Comparison of ENCODE assay signal across 27 cellular contexts in the genomic region with DNA sequence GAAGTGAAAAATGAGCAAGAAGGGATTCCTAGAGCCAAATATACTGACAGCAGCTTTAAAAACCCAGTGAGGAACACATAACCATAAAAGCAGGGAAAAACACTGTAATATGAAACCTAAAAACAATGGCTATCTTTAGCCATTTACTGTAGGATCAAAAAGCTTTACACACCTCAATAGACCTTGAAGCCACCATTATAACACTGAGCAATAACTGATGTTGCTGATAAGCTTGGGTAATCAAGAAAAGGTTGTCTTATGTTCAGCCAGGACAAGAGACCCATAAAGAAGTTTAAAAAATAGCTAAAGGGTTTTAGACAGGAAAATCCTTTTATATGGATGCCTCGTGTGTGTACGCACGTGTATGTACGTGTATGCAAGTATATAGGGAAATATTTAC. TPM values are rescaled to one million over a fixed set of nuclear protein-coding genes. Genes with fewer than 3 reads are reported as not detected.
DNase-seq lines count a peak whose midpoint lies in the region; ATAC-seq, FAIRE-seq and TF ChIP-seq lines count a peak whose summit lies in the region.
"Had no signal": no experiment of that assay in that cellular context is flagged by ENCODE, and none has a peak within 500 bp of the region (broad histone marks: within the 10 kb centered on the region; RNA-seq: fewer than 3 reads in every experiment).

No MANE protein-coding gene starts in this region.

- H3K4me2 ChIP-seq in PC-3 (ENCODE audit: low read length) (0 out of 2 replicates have a peak overlapping the region, but pooled peaks have one; percentile 23), H1 (ENCODE audit: insufficient read depth in 1 of 2, low read depth in 2 of 2, low read length in 2 of 2) (no peak overlapping the region)

- CTCF ChIA-PET in PC-3 (lab: Charles Lee): no interaction called here
- CTCF ChIA-PET in H1 (lab: Charles Lee; ENCODE audit: partially characterized antibody): interaction anchor here (0.6 to 0.8 kb wide), 3 partner anchors 14 to 58 kb away, joined by 3 read pairs; no protein-coding TSS in a partner anchor
- CTCF ChIA-PET in activated CD4-positive, alpha-beta T cell treated with anti-CD3 and anti-CD28 coated beads, Interleukin-2, amount 10 ng/mL, durations not matched to agents 7 days and 5 days (lab: Charles Lee): interaction anchor here (1.7 kb wide), 1 partner anchor 16 kb away, joined by 5 read pairs; no protein-coding TSS in a partner anchor

- peaks cover under 1% of the 10 kb centered on the region for H3K9me3 Mint-ChIP-seq in activated CD4-positive, alpha-beta T cell treated with anti-CD3 and anti-CD28 coated beads, Interleukin-2, amount 10 ng/mL, durations not matched to agents 7 days and 5 days
- H3K9me3 Mint-ChIP-seq in nephron progenitor cell: peaks cover 9% of the 10 kb centered on the region
- H3K9me3 Mint-ChIP-seq: activated naive CD4-positive, alpha-beta T cell treated with anti-CD3 and anti-CD28 coated beads for 36 hours; CD8-positive, alpha-beta T cell; memory B cell had no signal

- no peak overlapping the region for H4K5ac ChIP-seq in H1 (ENCODE audit: insufficient read length, low read depth, low read length)

- no peak overlapping the region for H2BK5ac ChIP-seq in H1 (ENCODE audit: low read depth, low read length)

- H3K79me1 ChIP-seq in H1 (ENCODE audit: low read depth, low read length): peaks cover 2% of the 10 kb centered on the region; the same call in 1 of the 2 replicates

- TF ChIP-seq CTCF in PC-3 (conservative IDR thresholded peaks at IDR 0.05; ENCODE audit: low read depth, low read length) (no peak), H1 (IDR thresholded peaks at IDR 0.05; ENCODE audit: control extremely low read depth in 1 of 3, insufficient read depth in 1 of 3, low read depth in 1 of 3, low read length in 3 of 3) (no peak), mucosa of descending colon (IDR thresholded peaks at IDR 0.05) (no peak), nephron progenitor cell (IDR thresholded peaks at IDR 0.05) (no peak), ascending aorta (IDR thresholded peaks at IDR 0.05) (no peak)

- H2BK20ac ChIP-seq in H1 (ENCODE audit: low read length): no peak overlapping the region

- H3K23me2 ChIP-seq in H1 (ENCODE audit: low read depth, low read length): no peaks in the 10 kb centered on the region

- TF ChIP-seq EP300 in H1 (IDR thresholded peaks at IDR 0.05; ENCODE audit: borderline replicate concordance in 1 of 2, low read depth in 2 of 2, low read length in 2 of 2): no peak

- H4K91ac ChIP-seq in H1 (replicated peaks; ENCODE audit: insufficient read length, low read length): no peak overlapping the region

- H3K4me3 ChIP-seq in PC-3 (ENCODE audit: low read length): no peak overlapping the region
- H3K4me3 ChIP-seq in H1 (ENCODE audit: extremely low read depth in 1 of 4, insufficient read depth in 2 of 4, low read depth in 3 of 4, low read length in 4 of 4): no peak overlapping the region
- H3K4me3 ChIP-seq in mucosa of descending colon: no peak overlapping the region
- H3K4me3 ChIP-seq in ascending aorta: no peak overlapping the region
- H3K4me3 ChIP-seq: A549, HAP-1, prostate gland, vagina had no signal

- no peak overlapping the region for H3K56ac ChIP-seq in H1 (replicated peaks; ENCODE audit: insufficient read length, low read depth, low read length)

- no peaks in the 10 kb centered on the region for H3K4me1 Mint-ChIP-seq in activated CD4-positive, alpha-beta T cell treated with anti-CD3 and anti-CD28 coated beads, Interleukin-2, amount 10 ng/mL, durations not matched to agents 7 days and 5 days
- H3K4me1 Mint-ChIP-seq in nephron progenitor cell: peaks cover 38% of the 10 kb centered on the region
- H3K4me1 Mint-ChIP-seq: B cell, T-cell had no signal

- no peaks in the 10 kb centered on the region for H3K27me3 Mint-ChIP-seq in activated CD4-positive, alpha-beta T cell treated with anti-CD3 and anti-CD28 coated beads, Interleukin-2, amount 10 ng/mL, durations not matched to agents 7 days and 5 days
- no peaks in the 10 kb centered on the region for H3K27me3 Mint-ChIP-seq in nephron progenitor cell (ENCODE audit: low read depth, poor library complexity)
- H3K27me3 Mint-ChIP-seq: activated CD4-positive, alpha-beta memory T cell treated with anti-CD3 and anti-CD28 coated beads for 36 hours; B cell; memory B cell; T-cell had no signal

- H3K23ac ChIP-seq in H1 (ENCODE audit: insufficient read length): no peak overlapping the region

- DNase-seq in GM19239 (ENCODE audit: insufficient read length, low spot score): no peak
- DNase-seq in PC-3: no peak
- DNase-seq in H1 (ENCODE audit: low read depth in 1 of 2, low spot score in 2 of 2): no peak
- DNase-seq in mucosa of descending colon: no peak
- DNase-seq in activated CD4-positive, alpha-beta T cell treated with anti-CD3 and anti-CD28 coated beads, Interleukin-2, amount 10 ng/mL, durations not matched to agents 7 days and 5 days: no peak
- DNase-seq in nephron progenitor cell: no peak
- no peak for DNase-seq in ascending aorta (ENCODE audit: low spot score in 2 of 2)
- DNase-seq in NCI-H2081 (lab: John Stamatoyannopoulos, UW): no peak
- DNase-seq: activated CD4-positive, alpha-beta memory T cell treated with anti-CD3 and anti-CD28 coated beads for 36 hours; activated CD8-positive, alpha-beta memory T cell treated with anti-CD3 and anti-CD28 coated beads, Interleukin-2, amount 50 U/mL, for 4 hours; activated naive CD4-positive, alpha-beta T cell treated with anti-CD3 and anti-CD28 coated beads for 36 hours; CD8-positive, alpha-beta T cell; effector CD4-positive, alpha-beta T cell; KG1; NCI-H1436; NCI-H446 treated with DMSO at 0.1 percent for 48 hours; SHP77 treated with DMSO at 0.1 percent for 48 hours; stimulated activated naive CD4-positive, alpha-beta T cell treated with Interleukin-2 at 50 U/mL for 16 hours; T-cell had no signal

- no peak for TF ChIP-seq RAD21 in H1 (IDR thresholded peaks at IDR 0.05 in 1 of 2, conservative IDR thresholded peaks at IDR 0.05 in 1 of 2; ENCODE audit: low read depth in 2 of 2, low read length in 2 of 2)

- WGBS in H1 (ENCODE audit: extremely low coverage in 1 of 2, insufficient coverage in 1 of 2, insufficient read length in 1 of 2, insufficient replicate concordance in 2 of 2, low coverage in 1 of 2, low lambda C conversion rate in 2 of 2, missing lambda C conversion rate in 1 of 2), 2 experiments: 96% methylated on average over 4 of the region's 4 CpGs; no CpG with 5 or more reads in 1 of the 2 experiments

- POLR2A ChIA-PET in PC-3 (lab: Charles Lee; ENCODE audit: unreplicated experiment) (no interaction called here), H1 (lab: Charles Lee; ENCODE audit: partially characterized antibody) (interaction anchor here (0.6 kb wide), 1 partner anchor 535 kb away, joined by 5 read pairs; no protein-coding TSS in a partner anchor)
- POLR2A ChIA-PET in activated CD4-positive, alpha-beta T cell treated with anti-CD3 and anti-CD28 coated beads, Interleukin-2, amount 10 ng/mL, durations not matched to agents 7 days and 5 days (lab: Charles Lee): no interaction called here

- H3K9me2 ChIP-seq in PC-3 (replicated peaks; ENCODE audit: low read length): no peaks in the 10 kb centered on the region

- TF ChIP-seq POLR2A in H1 (IDR thresholded peaks at IDR 0.05; ENCODE audit: control extremely low read depth in 1 of 2, low read depth in 2 of 2, low read length in 2 of 2): no peak

- H2BK120ac ChIP-seq in H1 (replicated peaks; ENCODE audit: low read depth, low read length): no peak overlapping the region

- FAIRE-seq in GM19239 (lab: Jason Lieb, UNC): peak; percentile 28
- no peak for FAIRE-seq in H1 (lab: Jason Lieb, UNC)
- FAIRE-seq: A549, colon had no signal

- no peak overlapping the region for H4K8ac ChIP-seq in H1 (ENCODE audit: extremely low read depth, insufficient read depth, low read length)

- H3K27me3 ChIP-seq in PC-3 (ENCODE audit: low read length): no peaks in the 10 kb centered on the region
- no peaks in the 10 kb centered on the region for H3K27me3 ChIP-seq in H1 (replicated peaks in 1 of 4; ENCODE audit: control insufficient read depth in 3 of 4, extremely low read depth in 1 of 4, insufficient read depth in 3 of 4, low read length in 3 of 4)
- H3K27me3 ChIP-seq in ascending aorta: no peaks in the 10 kb centered on the region
- H3K27me3 ChIP-seq: vagina had no signal

- no peak overlapping the region for H3K4ac ChIP-seq in H1 (replicated peaks; ENCODE audit: insufficient read length, low read depth, low read length)

- BruUV-seq in PC-3 (replicated peaks; lab: Mats Ljungman, UMichigan): no TSS peak

- H4K20me1 ChIP-seq in PC-3 (ENCODE audit: low read length) (no peaks in the 10 kb centered on the region), H1 (replicated peaks in 1 of 2; ENCODE audit: control insufficient read depth in 1 of 2, insufficient read depth in 2 of 2, low read length in 2 of 2) (no peaks in the 10 kb centered on the region)

- peaks cover 39% of the 10 kb centered on the region for H3K4me1 ChIP-seq in PC-3 (ENCODE audit: insufficient read depth, low read length)
- H3K4me1 ChIP-seq in H1 (replicated peaks in 1 of 4; ENCODE audit: control insufficient read depth in 3 of 4, insufficient read depth in 4 of 4, low read length in 3 of 4): peaks cover 0 to 6% (median 3%) of the 10 kb centered on the region in 4 experiments; a peak in 3 of 7 replicates
- no peaks in the 10 kb centered on the region for H3K4me1 ChIP-seq in mucosa of descending colon (ENCODE audit: low read depth)
- no peaks in the 10 kb centered on the region for H3K4me1 ChIP-seq in ascending aorta
- H3K4me1 ChIP-seq: HAP-1, prostate gland, vagina had no signal

- intact Hi-C loops in PC-3 (cut with micrococcal nuclease): no loop called here
- intact Hi-C loops in mucosa of descending colon (cut with DNase I, micrococcal nuclease): no loop called here
- intact Hi-C loops in ascending aorta (cut with DNase I): no loop called here

- H2BK12ac ChIP-seq in H1 (ENCODE audit: low read depth, low read length): peak overlapping the region; percentile 55; the same call in 1 of the 2 replicates

- H3K27ac ChIP-seq in PC-3 (ENCODE audit: low read length) (peak overlapping the region; percentile 88), H1 (ENCODE audit: low read depth, low read length) (no peak overlapping the region), ascending aorta (no peak overlapping the region)
- H3K27ac ChIP-seq: prostate gland, vagina had no signal

- H2AK5ac ChIP-seq in H1 (ENCODE audit: low read depth, low read length): no peak overlapping the region

- no peaks in the 10 kb centered on the region for H3K9me3 ChIP-seq in PC-3 (ENCODE audit: low read length)
- H3K9me3 ChIP-seq in H1 (ENCODE audit: insufficient read depth in 2 of 2, low read depth in 1 of 2, low read length in 1 of 2): no peaks in the 10 kb centered on the region
- H3K9me3 ChIP-seq in mucosa of descending colon: no peaks in the 10 kb centered on the region
- H3K9me3 ChIP-seq in ascending aorta: no peaks in the 10 kb centered on the region
- H3K9me3 ChIP-seq: A549, HAP-1, prostate gland, vagina had no signal

- H3K4me3 Mint-ChIP-seq in activated CD4-positive, alpha-beta T cell treated with anti-CD3 and anti-CD28 coated beads, Interleukin-2, amount 10 ng/mL, durations not matched to agents 7 days and 5 days: no peak overlapping the region
- no peak overlapping the region for H3K4me3 Mint-ChIP-seq in nephron progenitor cell
- H3K4me3 Mint-ChIP-seq: activated CD4-positive, alpha-beta memory T cell treated with anti-CD3 and anti-CD28 coated beads for 36 hours; activated naive CD4-positive, alpha-beta T cell treated with anti-CD3 and anti-CD28 coated beads for 36 hours; activated T-helper 1 cell treated with anti-CD3 and anti-CD28 coated beads, Interleukin-12 subunit alpha, Interleukin-12 subunit beta, Interleukin-2, Interleukin-4 antibody, amounts not matched to agents 30 ng/mL and 10 ng/mL and 1 ng/mL, durations not matched to agents 14 hours and 24 hours and 36 hours; B cell; CD8-positive, alpha-beta T cell; memory B cell; T-cell had no signal

- no peaks in the 10 kb centered on the region for H3K36me3 Mint-ChIP-seq in activated CD4-positive, alpha-beta T cell treated with anti-CD3 and anti-CD28 coated beads, Interleukin-2, amount 10 ng/mL, durations not matched to agents 7 days and 5 days (ENCODE audit: low read depth)
- peaks cover 28% of the 10 kb centered on the region for H3K36me3 Mint-ChIP-seq in nephron progenitor cell (ENCODE audit: low read depth)

- no peaks in the 10 kb centered on the region for H3F3A ChIP-seq in PC-3 (ENCODE audit: low read length, unreplicated experiment)

- H3K9ac ChIP-seq in PC-3 (ENCODE audit: low read length): peak overlapping the region; percentile 74
- no peak overlapping the region for H3K9ac ChIP-seq in H1 (replicated peaks in 1 of 4; ENCODE audit: extremely low read depth in 1 of 4, low read depth in 3 of 4, low read length in 3 of 4)

- H3K36me3 ChIP-seq in PC-3 (ENCODE audit: low read depth, low read length) (peaks cover 3% of the 10 kb centered on the region; the same call in 1 of the 2 replicates), H1 (ENCODE audit: control insufficient read depth in 2 of 4, insufficient read depth in 4 of 4, low read length in 3 of 4) (no peaks in the 10 kb centered on the region), mucosa of descending colon (ENCODE audit: low read depth) (no peaks in the 10 kb centered on the region), ascending aorta (no peaks in the 10 kb centered on the region)
- H3K36me3 ChIP-seq: HAP-1, prostate gland, vagina had no signal

- H2BK15ac ChIP-seq in H1 (ENCODE audit: low read length): no peak overlapping the region

- peaks cover 17% of the 10 kb centered on the region; the same call in 1 of the 2 replicates for H3K79me2 ChIP-seq in PC-3 (ENCODE audit: low read length)
- no peaks in the 10 kb centered on the region for H3K79me2 ChIP-seq in H1 (ENCODE audit: control insufficient read depth in 1 of 2, insufficient read depth in 2 of 2, low read length in 2 of 2)

- H3K14ac ChIP-seq in H1 (ENCODE audit: insufficient read length): no peak overlapping the region

- ATAC-seq in PC-3: no peak
- peak; percentile 64 for ATAC-seq in mucosa of descending colon
- ATAC-seq: CD8-positive, alpha-beta T cell; T-cell had no signal

- H3K18ac ChIP-seq in H1 (ENCODE audit: extremely low read depth, low read length): no peak overlapping the region

- H2AFZ ChIP-seq in PC-3 (ENCODE audit: low read length) (no peak overlapping the region), H1 (ENCODE audit: low read length) (no peak overlapping the region)

- no peak overlapping the region for H3K27ac Mint-ChIP-seq in activated CD4-positive, alpha-beta T cell treated with anti-CD3 and anti-CD28 coated beads, Interleukin-2, amount 10 ng/mL, durations not matched to agents 7 days and 5 days
- H3K27ac Mint-ChIP-seq in nephron progenitor cell: no peak overlapping the region
- H3K27ac Mint-ChIP-seq: activated CD4-positive, alpha-beta memory T cell treated with anti-CD3 and anti-CD28 coated beads for 36 hours; activated naive CD4-positive, alpha-beta T cell treated with anti-CD3 and anti-CD28 coated beads for 36 hours; activated T-helper 1 cell treated with anti-CD3 and anti-CD28 coated beads, Interleukin-12 subunit alpha, Interleukin-12 subunit beta, Interleukin-2, Interleukin-4 antibody, amounts not matched to agents 30 ng/mL and 10 ng/mL and 1 ng/mL, durations not matched to agents 14 hours and 24 hours and 36 hours; B cell; CD8-positive, alpha-beta T cell; memory B cell; T-cell had no signal

RNA-seq across cellular contexts. Expression of gene GATB, which starts 16.9 kb away (rescaled TPM):
- total RNA-seq in PC-3 (2014; rRNA removed) (20.4 and 22.7 TPM in 2 replicates), mucosa of descending colon (10 to 100 TPM; 15.6 to 20.2 (median 17.2) TPM), ascending aorta (16.7 TPM)
- 18.0 TPM in 2 replicates for total RNA-seq in H1 (2021; fragmentation: NEBNext Ultra II Directional; extraction: Animal tissue kit (Norgen Biotek cat#: 25700))
- 12.6 and 15.3 TPM in 2 replicates for polyA plus RNA-seq in H1 (2011; rRNA removed)
- polyA plus RNA-seq in H1 (2011; cell fraction: cytosol; rRNA removed): 18.5 TPM
- polyA plus RNA-seq in H1 (2011; cell fraction: nucleus; rRNA removed): 14.9 TPM
- 17.7 to 27.2 TPM (median 19.9 TPM) in 4 replicates for polyA plus RNA-seq in H1 (2012, experiment 1 of 2)
- polyA plus RNA-seq in H1 (2012, experiment 2 of 2): 18.8 TPM
- polyA plus RNA-seq in H1 (2013, experiment 1 of 2): 11.6 TPM
- 11.0 TPM for polyA plus RNA-seq in H1 (2013, experiment 2 of 2)
- polyA minus RNA-seq in H1 (2011; rRNA and poly(A)+ RNA removed): 17.7 and 19.6 TPM in 2 replicates
- polyA minus RNA-seq in H1 (2011; cell fraction: cytosol; rRNA and poly(A)+ RNA removed): 12.9 TPM
- 23.8 TPM for polyA minus RNA-seq in H1 (2011; cell fraction: nucleus; rRNA and poly(A)+ RNA removed)
- 10 to 100 TPM; 13.0 to 16.5 TPM for total RNA-seq in activated CD4-positive, alpha-beta T cell treated with anti-CD3 and anti-CD28 coated beads, Interleukin-2, amount 10 ng/mL, durations not matched to agents 7 days and 5 days
